Comparison of ENCODE assay signal across 20 cellular contexts in genomic region chr22:40022536-40023225, GRCh38. TPM values are rescaled to one million over a fixed set of nuclear protein-coding genes. Genes with fewer than 3 reads are reported as not detected.
DNase-seq lines count a peak whose midpoint lies in the region; ATAC-seq lines count a peak whose summit lies in the region.
"Had no signal": no experiment of that assay in that cellular context is flagged by ENCODE, and none has a peak within 500 bp of the region (broad histone marks: within the 10 kb centered on the region; RNA-seq: fewer than 3 reads in every experiment).

No MANE protein-coding gene starts in this region.

- peak overlapping the region; percentile 85 to 90 for H3K27ac ChIP-seq in esophagus (ENCODE audit: low read depth in 2 of 2, low read length in 1 of 2)
- H3K27ac ChIP-seq: C4-2B, cardiac muscle cell had no signal

- peaks cover 0 to 18% of the 10 kb centered on the region in 2 donors for H3K36me3 ChIP-seq in esophagus (ENCODE audit: control insufficient read depth in 2 of 2, insufficient read depth in 2 of 2, low read length in 1 of 2)
- H3K36me3 ChIP-seq: cardiac muscle cell had no signal

- 50 to 60% methylated on average over 11 of the region's 11 CpGs for WGBS in esophagus, 2 donors

- ATAC-seq in stimulated activated naive CD8-positive, alpha-beta T cell treated with anti-CD3 and anti-CD28 coated beads, Interleukin-15, Interleukin-2, amounts not matched to agents 100 U/mL and 50 U/mL, for 24 hours, result peak; percentile 29
- no peak for ATAC-seq in HG02759 (IDR thresholded peaks at IDR 0.05; ENCODE audit: unreplicated experiment)
- ATAC-seq: K562, left lobe of liver had no signal

- H3K27me3 ChIP-seq in esophagus (ENCODE audit: control insufficient read depth in 1 of 2, insufficient read depth in 2 of 2, low read length in 2 of 2), result no peaks in the 10 kb centered on the region
- H3K27me3 ChIP-seq: cardiac muscle cell had no signal

- H3K9me3 ChIP-seq in esophagus (ENCODE audit: control insufficient read depth in 2 of 2, insufficient read depth in 1 of 2, low read depth in 1 of 2, low read length in 1 of 2), result no peaks in the 10 kb centered on the region

- peaks cover 6 to 32% of the 10 kb centered on the region in 2 donors for H3K4me1 ChIP-seq in esophagus (ENCODE audit: control insufficient read depth in 2 of 2, insufficient read depth in 2 of 2, low read length in 1 of 2)

- no peak overlapping the region for H3K4me3 ChIP-seq in esophagus (ENCODE audit: low read depth in 1 of 2, low read length in 2 of 2)
- H3K4me3 ChIP-seq: cardiac muscle cell, K562 had no signal

- DNase-seq in DMS79 treated with DMSO at 0.1 percent for 48 hours (lab: John Stamatoyannopoulos, UW) (peak; percentile 56), DMS79 (lab: John Stamatoyannopoulos, UW) (no peak), NCI-H446 treated with DMSO at 0.1 percent for 48 hours (lab: John Stamatoyannopoulos, UW) (peak; percentile 29), islet precursor cell (no peak)
- DNase-seq in stimulated activated naive CD8-positive, alpha-beta T cell treated with anti-CD3 and anti-CD28 coated beads, Interleukin-15, Interleukin-2, amounts not matched to agents 100 U/mL and 50 U/mL, for 24 hours, result no peak
- DNase-seq in stimulated activated CD4-positive, alpha-beta T cell treated with anti-CD3 and anti-CD28 coated beads, Interleukin-2, amount 100 ng/mL, for 48 hours, result no peak
- DNase-seq: 8988T; activated CD4-positive, alpha-beta T cell treated with anti-CD3 and anti-CD28 coated beads for 48 hours; DND-41; effector CD4-positive, alpha-beta T cell; NCI-H226; occipital lobe; SHP77 treated with DMSO at 0.1 percent for 48 hours; trophoblast cell had no signal

RNA-seq across cellular contexts. Expression of gene FAM83F, which starts 27.9 kb away (rescaled TPM):
- 10 to 100 TPM in 1 of 2 donors, 1 to 10 TPM in 1; 8.6 to 12.9 TPM for polyA plus RNA-seq in esophagus
- polyA plus RNA-seq: cardiac muscle cell had no signal

Comparison
In these comparisons a context has a peak if more than half of its experiments do, and no peak if none do; other contexts are left out.
1. DNase-seq: peak in DMS79 treated with DMSO at 0.1 percent for 48 hours (single experiment) and NCI-H446 treated with DMSO at 0.1 percent for 48 hours (single experiment); none in DMS79 (single experiment), stimulated activated naive CD8-positive, alpha-beta T cell treated with anti-CD3 and anti-CD28 coated beads, Interleukin-15, Interleukin-2, amounts not matched to agents 100 U/mL and 50 U/mL, for 24 hours (single experiment), stimulated activated CD4-positive, alpha-beta T cell treated with anti-CD3 and anti-CD28 coated beads, Interleukin-2, amount 100 ng/mL, for 48 hours (0 of 2) and islet precursor cell (single experiment).